Comparison of ENCODE assay signal across 15 cellular contexts in genomic region chr18:36737321-36737720, GRCh38.
DNase-seq lines count a peak whose midpoint lies in the region; ATAC-seq and TF ChIP-seq lines count a peak whose summit lies in the region.
"Had no signal": no experiment of that assay in that cellular context is flagged by ENCODE, and none has a peak within 500 bp of the region (broad histone marks: within the 10 kb centered on the region; RNA-seq: fewer than 3 reads in every experiment).

No MANE protein-coding gene starts in this region.

- H3K27ac ChIP-seq in esophagus muscularis mucosa (replicated peaks in 1 of 4), result no peak overlapping the region
- H3K27ac ChIP-seq in osteoblast (ENCODE audit: low read depth, low read length), result no peak overlapping the region
- H3K27ac ChIP-seq: 22Rv1, BLaER1, C4-2B had no signal

- TF ChIP-seq EP300 in esophagus muscularis mucosa (IDR thresholded peaks at IDR 0.05), result no peak

- H3K27me3 ChIP-seq in esophagus muscularis mucosa, result no peaks in the 10 kb centered on the region
- no peaks in the 10 kb centered on the region for H3K27me3 ChIP-seq in osteoblast (ENCODE audit: insufficient read depth, low read length)
- H3K27me3 ChIP-seq: BLaER1 had no signal

- TF ChIP-seq CTCF in esophagus muscularis mucosa (IDR thresholded peaks at IDR 0.05) (no peak), osteoblast (IDR thresholded peaks at IDR 0.05; ENCODE audit: extremely low read depth, low read depth, low read length) (no peak)

- H3K4me1 ChIP-seq in esophagus muscularis mucosa, result no peaks in the 10 kb centered on the region
- H3K4me1 ChIP-seq in osteoblast (ENCODE audit: insufficient read depth, low read length), result peaks cover 5% of the 10 kb centered on the region
- H3K4me1 ChIP-seq: BLaER1 had no signal

- H3K4me3 ChIP-seq in esophagus muscularis mucosa, result no peak overlapping the region
- H3K4me3 ChIP-seq in osteoblast (ENCODE audit: insufficient read depth, low read length), result no peak overlapping the region
- H3K4me3 ChIP-seq: BLaER1, GM23338 had no signal

- no peak overlapping the region for H3K4me2 ChIP-seq in osteoblast (ENCODE audit: insufficient read depth, low read length)
- H3K4me2 ChIP-seq: BLaER1, GM23338 had no signal

- no peaks in the 10 kb centered on the region for H3K79me2 ChIP-seq in osteoblast (ENCODE audit: insufficient read depth, low read length)

- TF ChIP-seq POLR2A in esophagus muscularis mucosa (IDR thresholded peaks at IDR 0.05; ENCODE audit: low read depth), result no peak

- H3K36me3 ChIP-seq in esophagus muscularis mucosa (peaks cover 0 to 46% (median 26%) of the 10 kb centered on the region in 4 donors), osteoblast (ENCODE audit: insufficient read depth, low read length) (no peaks in the 10 kb centered on the region)

- WGBS in esophagus muscularis mucosa, result 100% methylated on average over 3 of the region's 3 CpGs

- H2AFZ ChIP-seq in osteoblast (ENCODE audit: low read length), result no peak overlapping the region
- H2AFZ ChIP-seq: GM23338 had no signal

- no peaks in the 10 kb centered on the region for H4K20me1 ChIP-seq in osteoblast (ENCODE audit: insufficient read depth, low read length)
- H4K20me1 ChIP-seq: BLaER1 had no signal

- ATAC-seq in GM19397 (IDR thresholded peaks at IDR 0.05; ENCODE audit: unreplicated experiment), result no peak
- ATAC-seq: CD8-positive, alpha-beta T cell; GM23338; HCT116 had no signal

- DNase-seq in DMS 273 (lab: John Stamatoyannopoulos, UW; ENCODE audit: unreplicated experiment) (peak; percentile 32), DMS 273 treated with DMSO at 0.1 percent for 48 hours (lab: John Stamatoyannopoulos, UW) (no peak), NCI-H2171 (lab: John Stamatoyannopoulos, UW) (peak; percentile 53), esophagus muscularis mucosa (ENCODE audit: extremely low spot score) (peak; percentile 86), osteoblast (ENCODE audit: insufficient read length, low spot score, missing footprints) (no peak)
- DNase-seq: CD4-positive, CD25-positive, alpha-beta regulatory T cell; CD8-positive, alpha-beta T cell; DMS153; H9 had no signal

- intact Hi-C loops in esophagus muscularis mucosa (cut with DNase I), result no loop called here

- H3K9me3 ChIP-seq in esophagus muscularis mucosa (no peaks in the 10 kb centered on the region), osteoblast (ENCODE audit: low read depth, low read length) (no peaks in the 10 kb centered on the region)

Comparison
In these comparisons a context has a peak if more than half of its experiments do, and no peak if none do; other contexts are left out.
1. DNase-seq: peak in DMS 273 (single experiment), NCI-H2171 (single experiment) and esophagus muscularis mucosa (single experiment); none in DMS 273 treated with DMSO at 0.1 percent for 48 hours (single experiment) and osteoblast (single experiment).